Comparison of ENCODE assay signal across 1 cellular context in genomic region chr2:169573160-169573973, GRCh38.
TF ChIP-seq lines count a peak whose summit lies in the region.

TSS of gene FASTKD1 (minus strand) at chr2:169573865. CDS start at chr2:169572029, 1,836 bp downstream.

TF ChIP-seq in HEK293, 187 proteins besides CTCF, POLR2A, EP300 and RAD21 (continued from another document):
- TF ChIP-seq ZNF280C (tag by site-specific recombination; IDR thresholded peaks at IDR 0.05), result no peak
- TF ChIP-seq ZNF311 (tag by site-specific recombination; IDR thresholded peaks at IDR 0.05; ENCODE audit: borderline replicate concordance), result no peak
- TF ChIP-seq PRDM10 (tag by site-specific recombination; IDR thresholded peaks at IDR 0.05), result peak; percentile 52
- 0 out of 2 replicates have a peak, but pooled peaks have one; percentile 32 for TF ChIP-seq ZNF580 (tag by site-specific recombination; IDR thresholded peaks at IDR 0.05)
- peak; percentile 34; the same call in 1 of the 2 replicates for TF ChIP-seq ZBTB11 (tag by site-specific recombination; conservative IDR thresholded peaks at IDR 0.05; ENCODE audit: low read depth)
- TF ChIP-seq ZNF660 (tag by site-specific recombination; IDR thresholded peaks at IDR 0.05), result 0 out of 2 replicates have a peak, but pooled peaks have one; percentile 13
- TF ChIP-seq ZBTB17 (tag by site-specific recombination; IDR thresholded peaks at IDR 0.05), result 0 out of 2 replicates have a peak, but pooled peaks have one; percentile 31
- no peak for TF ChIP-seq ZNF426 (tag by site-specific recombination; IDR thresholded peaks at IDR 0.05)
- TF ChIP-seq BCL11B (tag by site-specific recombination; IDR thresholded peaks at IDR 0.05; ENCODE audit: low read depth), result peak; percentile 59; the same call in 1 of the 2 replicates
- TF ChIP-seq BCL6B (tag by site-specific recombination; IDR thresholded peaks at IDR 0.05), result peak; percentile 100
- peak; percentile 36; the same call in 1 of the 2 replicates for TF ChIP-seq ZXDB (tag by site-specific recombination; IDR thresholded peaks at IDR 0.05)
- TF ChIP-seq ZNF24 (tag by site-specific recombination; IDR thresholded peaks at IDR 0.05), result no peak
- TF ChIP-seq HIC1 (tag by site-specific recombination; IDR thresholded peaks at IDR 0.05), result peak; percentile 76
- TF ChIP-seq ZNF561 (tag by site-specific recombination; IDR thresholded peaks at IDR 0.05; ENCODE audit: borderline replicate concordance), result peak; percentile 15; the same call in 1 of the 2 replicates
- 0 out of 2 replicates have a peak, but pooled peaks have one; percentile 49 for TF ChIP-seq ZBTB48 (tag by site-specific recombination; IDR thresholded peaks at IDR 0.05)
- 0 out of 2 replicates have a peak, but pooled peaks have one; percentile 50 for TF ChIP-seq ZBTB8A (tag by site-specific recombination; IDR thresholded peaks at IDR 0.05)
